ENCODE assay signal across 26 cellular contexts in genomic region chrX:37989304-37989703, GRCh38. TPM values are rescaled to one million over a fixed set of nuclear protein-coding genes. Genes with fewer than 3 reads are reported as not detected.
"Had no signal": no experiment of that assay in that cellular context is flagged by ENCODE, and none has a peak within 500 bp of the region (broad histone marks: within the 10 kb centered on the region; RNA-seq: fewer than 3 reads in every experiment).

No MANE protein-coding gene starts in this region.

- ATAC-seq: activated CD4-positive, CD25-positive, alpha-beta regulatory T cell treated with anti-CD3 and anti-CD28 coated beads, Interleukin-2, amount 50 U/mL, for 24 hours; activated T-cell treated with anti-CD3 and anti-CD28 coated beads, Interleukin-2, amount 50 U/mL, for 72 hours; left lobe of liver; lower lobe of right lung; naive thymus-derived CD4-positive, alpha-beta T cell; sciatic nerve had no signal

- H3K9me3 ChIP-seq: lower lobe of right lung, testis had no signal

- H3K4me2 ChIP-seq: smooth muscle cell had no signal

- H3K27me3 ChIP-seq: testis had no signal

- H3K4me1 ChIP-seq: lower lobe of right lung, testis had no signal

- DNase-seq: activated CD4-positive, alpha-beta memory T cell treated with anti-CD3 and anti-CD28 coated beads, Interleukin-2, amount 10 ng/mL, durations not matched to agents 7 days and 5 days; activated CD4-positive, alpha-beta T cell treated with anti-CD3 and anti-CD28 coated beads, Interleukin-2, amount 10 ng/mL, durations not matched to agents 24 days and 14 days; activated effector memory CD4-positive, alpha-beta T cell treated with Interleukin-2 at 50 U/mL for 16 hours; activated naive CD4-positive, alpha-beta T cell treated with anti-CD3 and anti-CD28 coated beads for 36 hours; activated naive CD8-positive, alpha-beta T cell treated with anti-CD3 and anti-CD28 coated beads, Interleukin-2, amount 10 ng/mL, durations not matched to agents 7 days and 5 days; activated T-cell treated with anti-CD3 and anti-CD28 coated beads, Interleukin-2, amount 50 U/mL, for 72 hours; amygdala; cerebellar nuclear complex; cortex of kidney; endodermal cell; kidney; lower lobe of right lung; naive thymus-derived CD4-positive, alpha-beta T cell; occipital lobe; stimulated activated CD4-positive, alpha-beta T cell treated with anti-CD3 and anti-CD28 coated beads, Interleukin-15, amount 100 ng/mL, for 24 hours; stimulated activated CD4-positive, alpha-beta T cell treated with anti-CD3 and anti-CD28 coated beads, Interleukin-2, amount 100 ng/mL, for 48 hours; stimulated activated naive CD4-positive, alpha-beta T cell; T-helper 9 cell; testis had no signal

- H3K27ac ChIP-seq: epithelial cell of prostate, lower lobe of right lung, testis had no signal

- H3K36me3 ChIP-seq: lower lobe of right lung had no signal

- H3K4me3 ChIP-seq: lower lobe of right lung, smooth muscle cell, testis had no signal

- FAIRE-seq: bronchial epithelial cell, kidney had no signal

RNA-seq across cellular contexts. Expression of gene SYTL5, which starts 17.0 kb away (rescaled TPM):
- total RNA-seq: activated CD4-positive, alpha-beta memory T cell treated with anti-CD3 and anti-CD28 coated beads, Interleukin-2, amount 10 ng/mL, durations not matched to agents 7 days and 5 days; activated CD4-positive, alpha-beta T cell treated with anti-CD3 and anti-CD28 coated beads, Interleukin-2, amount 10 ng/mL, durations not matched to agents 24 days and 14 days; activated naive CD4-positive, alpha-beta T cell treated with anti-CD3 and anti-CD28 coated beads for 36 hours; activated naive CD8-positive, alpha-beta T cell treated with anti-CD3 and anti-CD28 coated beads, Interleukin-2, amount 10 ng/mL, durations not matched to agents 7 days and 5 days; activated T-cell treated with anti-CD3 and anti-CD28 coated beads, Interleukin-2, amount 50 U/mL, for 72 hours; sciatic nerve; T-helper 1 cell treated with Interleukin-12 subunit alpha and Interleukin-12 subunit beta and Interleukin-4 antibody, amounts not matched to agents 30 ng/mL and 1 ng/mL, for 36 hours had no signal
- polyA plus RNA-seq: naive thymus-derived CD4-positive, alpha-beta T cell had no signal
